1 cellular context compared by ENCODE assay signal in the genomic region with DNA sequence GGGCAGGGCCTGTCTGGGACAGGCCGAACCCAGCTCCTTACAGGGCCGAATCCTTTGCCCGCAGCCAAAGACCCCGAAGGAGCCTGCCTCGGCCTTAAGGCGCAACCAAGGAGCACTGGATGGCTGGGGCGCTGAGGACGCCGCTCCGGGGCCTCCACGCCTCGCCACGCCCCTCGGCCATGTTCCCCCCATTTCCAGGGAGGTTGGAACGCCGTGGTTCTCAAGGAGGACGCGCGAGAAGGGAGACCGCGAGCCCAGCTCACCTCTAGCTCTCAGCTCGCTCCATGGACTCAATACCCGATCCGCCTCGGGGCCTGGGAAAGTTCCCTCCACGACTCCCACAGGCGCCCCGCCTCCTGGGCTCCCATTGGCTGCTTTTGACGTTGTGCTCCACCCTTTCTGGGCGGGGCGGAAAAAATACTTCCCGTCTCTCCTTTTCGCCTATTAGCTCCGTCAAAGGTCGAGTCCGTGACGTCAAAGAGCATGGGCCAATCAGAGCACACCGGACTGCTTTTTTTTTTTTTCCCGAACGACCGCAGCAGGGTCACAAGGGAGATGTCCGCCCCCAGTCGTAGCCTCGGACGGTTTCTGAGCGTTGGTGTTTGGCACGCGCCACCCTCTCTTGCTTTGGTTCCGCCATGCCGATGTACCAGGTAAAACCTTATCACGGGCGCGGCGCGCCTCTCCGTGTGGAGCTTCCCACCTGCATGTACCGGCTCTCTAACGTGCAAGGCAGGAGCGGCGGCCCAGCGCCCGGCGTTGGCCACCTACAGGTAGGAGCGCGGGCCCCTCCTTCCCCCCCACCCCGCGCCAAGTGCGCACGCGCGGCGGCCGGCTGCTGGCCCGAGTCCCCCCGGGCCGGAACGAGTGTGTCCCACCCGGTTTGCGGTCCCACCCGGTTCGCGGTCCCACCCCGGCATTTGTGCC.
TF ChIP-seq lines count a peak whose summit lies in the region.

No MANE protein-coding gene starts in this region.

TF ChIP-seq in SK-N-SH treated with all-trans-retinoic acid at 6 μM for 48 hours, 23 proteins besides CTCF, POLR2A, EP300 and RAD21 (continued from another document):
- TF ChIP-seq, protein P1, sequence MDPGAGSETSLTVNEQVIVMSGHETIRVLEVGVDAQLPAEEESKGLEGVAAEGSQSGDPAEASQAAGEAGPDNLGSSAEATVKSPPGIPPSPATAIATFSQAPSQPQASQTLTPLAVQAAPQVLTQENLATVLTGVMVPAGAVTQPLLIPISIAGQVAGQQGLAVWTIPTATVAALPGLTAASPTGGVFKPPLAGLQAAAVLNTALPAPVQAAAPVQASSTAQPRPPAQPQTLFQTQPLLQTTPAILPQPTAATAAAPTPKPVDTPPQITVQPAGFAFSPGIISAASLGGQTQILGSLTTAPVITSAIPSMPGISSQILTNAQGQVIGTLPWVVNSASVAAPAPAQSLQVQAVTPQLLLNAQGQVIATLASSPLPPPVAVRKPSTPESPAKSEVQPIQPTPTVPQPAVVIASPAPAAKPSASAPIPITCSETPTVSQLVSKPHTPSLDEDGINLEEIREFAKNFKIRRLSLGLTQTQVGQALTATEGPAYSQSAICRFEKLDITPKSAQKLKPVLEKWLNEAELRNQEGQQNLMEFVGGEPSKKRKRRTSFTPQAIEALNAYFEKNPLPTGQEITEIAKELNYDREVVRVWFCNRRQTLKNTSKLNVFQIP (CRISPR knock-in tag; IDR thresholded peaks at IDR 0.05; ENCODE audit: borderline replicate concordance, low read depth): no peak
- TF ChIP-seq, protein P2, sequence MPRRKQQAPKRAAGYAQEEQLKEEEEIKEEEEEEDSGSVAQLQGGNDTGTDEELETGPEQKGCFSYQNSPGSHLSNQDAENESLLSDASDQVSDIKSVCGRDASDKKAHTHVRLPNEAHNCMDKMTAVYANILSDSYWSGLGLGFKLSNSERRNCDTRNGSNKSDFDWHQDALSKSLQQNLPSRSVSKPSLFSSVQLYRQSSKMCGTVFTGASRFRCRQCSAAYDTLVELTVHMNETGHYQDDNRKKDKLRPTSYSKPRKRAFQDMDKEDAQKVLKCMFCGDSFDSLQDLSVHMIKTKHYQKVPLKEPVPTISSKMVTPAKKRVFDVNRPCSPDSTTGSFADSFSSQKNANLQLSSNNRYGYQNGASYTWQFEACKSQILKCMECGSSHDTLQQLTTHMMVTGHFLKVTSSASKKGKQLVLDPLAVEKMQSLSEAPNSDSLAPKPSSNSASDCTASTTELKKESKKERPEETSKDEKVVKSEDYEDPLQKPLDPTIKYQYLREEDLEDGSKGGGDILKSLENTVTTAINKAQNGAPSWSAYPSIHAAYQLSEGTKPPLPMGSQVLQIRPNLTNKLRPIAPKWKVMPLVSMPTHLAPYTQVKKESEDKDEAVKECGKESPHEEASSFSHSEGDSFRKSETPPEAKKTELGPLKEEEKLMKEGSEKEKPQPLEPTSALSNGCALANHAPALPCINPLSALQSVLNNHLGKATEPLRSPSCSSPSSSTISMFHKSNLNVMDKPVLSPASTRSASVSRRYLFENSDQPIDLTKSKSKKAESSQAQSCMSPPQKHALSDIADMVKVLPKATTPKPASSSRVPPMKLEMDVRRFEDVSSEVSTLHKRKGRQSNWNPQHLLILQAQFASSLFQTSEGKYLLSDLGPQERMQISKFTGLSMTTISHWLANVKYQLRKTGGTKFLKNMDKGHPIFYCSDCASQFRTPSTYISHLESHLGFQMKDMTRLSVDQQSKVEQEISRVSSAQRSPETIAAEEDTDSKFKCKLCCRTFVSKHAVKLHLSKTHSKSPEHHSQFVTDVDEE (CRISPR knock-in tag; IDR thresholded peaks at IDR 0.05): 0 out of 2 replicates have a peak, but pooled peaks have one; percentile 18
- no peak for TF ChIP-seq ZC3H10 (CRISPR knock-in tag; IDR thresholded peaks at IDR 0.05)
- no peak for TF ChIP-seq PPARA (CRISPR knock-in tag; IDR thresholded peaks at IDR 0.05; ENCODE audit: borderline replicate concordance)
- TF ChIP-seq GLIS3 (CRISPR knock-in tag; IDR thresholded peaks at IDR 0.05): no peak
